Comparison of ENCODE assay signal across 17 cellular contexts in genomic region chr6:44430322-44430721, GRCh38. TPM values are rescaled to one million over a fixed set of nuclear protein-coding genes. Genes with fewer than 3 reads are reported as not detected.
DNase-seq lines count a peak whose midpoint lies in the region; ATAC-seq and TF ChIP-seq lines count a peak whose summit lies in the region.
"Had no signal": no experiment of that assay in that cellular context is flagged by ENCODE, and none has a peak within 500 bp of the region (broad histone marks: within the 10 kb centered on the region; RNA-seq: fewer than 3 reads in every experiment).

No MANE protein-coding gene starts in this region.

- no peak overlapping the region for H3K9ac ChIP-seq in mammary epithelial cell (ENCODE audit: insufficient read depth, low read length)

- no peaks in the 10 kb centered on the region for H3K4me1 ChIP-seq in cardiac muscle cell (ENCODE audit: low read depth)
- H3K4me1 ChIP-seq in heart left ventricle = peaks cover 0 to 36% (median 11%) of the 10 kb centered on the region in 12 donors
- H3K4me1 ChIP-seq in mammary epithelial cell (ENCODE audit: insufficient read depth, low read length) = no peaks in the 10 kb centered on the region
- H3K4me1 ChIP-seq in gastrocnemius medialis = peaks cover 28 to 32% of the 10 kb centered on the region in 2 donors

- 83 to 94% (median 87%) methylated on average over 2 of the region's 2 CpGs for WGBS in heart left ventricle, 4 donors
- 93% methylated on average over 2 of the region's 2 CpGs for WGBS in mammary epithelial cell (ENCODE audit: low coverage, missing lambda C conversion rate)

- H3K36me3 ChIP-seq in cardiac muscle cell (peaks cover 36% of the 10 kb centered on the region), heart left ventricle (peaks cover 0 to 90% (median 68%) of the 10 kb centered on the region in 9 donors), mammary epithelial cell (ENCODE audit: insufficient read depth, low read length) (peaks cover 10% of the 10 kb centered on the region), gastrocnemius medialis (peaks cover 2 to 38% of the 10 kb centered on the region in 2 donors)
- H3K36me3 ChIP-seq: ovary had no signal

- H3K9me3 ChIP-seq in cardiac muscle cell (ENCODE audit: low read depth) = no peaks in the 10 kb centered on the region
- H3K9me3 ChIP-seq in heart left ventricle = no peaks in the 10 kb centered on the region
- H3K9me3 ChIP-seq in mammary epithelial cell (replicated peaks; ENCODE audit: insufficient read depth, low read length) = no peaks in the 10 kb centered on the region
- H3K9me3 ChIP-seq in gastrocnemius medialis = no peaks in the 10 kb centered on the region
- H3K9me3 ChIP-seq: ovary had no signal

- CTCF ChIA-PET in mammary epithelial cell (lab: Charles Lee; ENCODE audit: low non-redundant PET) = no interaction called here

- dilution Hi-C loops in mammary epithelial cell (cut with HindIII; ENCODE audit: low sequenced_read_pairs) = no loop called here

- intact Hi-C loops in heart left ventricle (cut with DNase I) (loop anchor here in 3 of 10 donors (2.0 kb wide), 2 partner anchors 24 to 26 kb away; no protein-coding TSS in a partner anchor), mammary epithelial cell (cut with micrococcal nuclease) (no loop called here), gastrocnemius medialis (cut with DNase I; ENCODE audit: low total_unique reads) (no loop called here)

- H3K79me2 ChIP-seq in mammary epithelial cell (ENCODE audit: insufficient read depth, low read length) = peaks cover 11% of the 10 kb centered on the region

- no peaks in the 10 kb centered on the region for H3K27me3 ChIP-seq in cardiac muscle cell
- H3K27me3 ChIP-seq in heart left ventricle = no peaks in the 10 kb centered on the region
- no peaks in the 10 kb centered on the region for H3K27me3 ChIP-seq in mammary epithelial cell (ENCODE audit: insufficient read depth, low read length)
- H3K27me3 ChIP-seq in gastrocnemius medialis = no peaks in the 10 kb centered on the region
- H3K27me3 ChIP-seq: ovary had no signal

- no peaks in the 10 kb centered on the region for H4K20me1 ChIP-seq in mammary epithelial cell (ENCODE audit: insufficient read depth, low read length)

- H2AFZ ChIP-seq in mammary epithelial cell (ENCODE audit: low read depth, low read length) = no peak overlapping the region

- BruUV-seq in mammary epithelial cell (replicated peaks; lab: Mats Ljungman, UMichigan) = no TSS peak

- no peak for ATAC-seq in heart left ventricle
- ATAC-seq in gastrocnemius medialis = no peak

- TF ChIP-seq CTCF in cardiac muscle cell (IDR thresholded peaks at IDR 0.05; ENCODE audit: low read depth, low read length) (no peak), heart left ventricle (IDR thresholded peaks at IDR 0.05) (no peak), fibroblast of villous mesenchyme (IDR thresholded peaks at IDR 0.05; ENCODE audit: insufficient read depth, low read depth, low read length) (no peak), mammary epithelial cell (conservative IDR thresholded peaks at IDR 0.05 in 1 of 2, IDR thresholded peaks at IDR 0.05 in 1 of 2; ENCODE audit: extremely low read depth in 1 of 2, insufficient read depth in 1 of 2, low read depth in 1 of 2, low read length in 2 of 2) (no peak), gastrocnemius medialis (IDR thresholded peaks at IDR 0.05 in 4 of 5, conservative IDR thresholded peaks at IDR 0.05 in 1 of 5) (no peak)

- in situ Hi-C loops in mammary epithelial cell (cut with MboI; ENCODE audit: low sequenced_read_pairs in 2 of 2) = no loop called here
- in situ Hi-C loops in gastrocnemius medialis (cut with MboI; ENCODE audit: low sequenced_read_pairs in 4 of 4) = no loop called here

- H3K4me2 ChIP-seq in mammary epithelial cell (ENCODE audit: insufficient read depth, low read depth, low read length) = no peak overlapping the region

- peak in 1 of 2 donors; percentile 62 for DNase-seq in cardiac muscle cell (ENCODE audit: low read depth in 1 of 2, low spot score in 1 of 2)
- no peak for DNase-seq in heart left ventricle
- DNase-seq in amniotic epithelial cell (ENCODE audit: low read depth) = peak; percentile 68
- peak; percentile 70 for DNase-seq in fibroblast of villous mesenchyme (ENCODE audit: low read depth)
- no peak for DNase-seq in mammary epithelial cell
- DNase-seq in amniotic stem cell (lab: John Stamatoyannopoulos, UW) = no peak
- no peak for DNase-seq in NCI-H748 (lab: John Stamatoyannopoulos, UW; ENCODE audit: unreplicated experiment)
- DNase-seq in gastrocnemius medialis = no peak
- DNase-seq: 8988T; activated CD4-positive, CD25-positive, alpha-beta regulatory T cell treated with anti-CD3 and anti-CD28 coated beads, Interleukin-2, amount 50 U/mL, for 72 hours; activated T-cell treated with anti-CD3 and anti-CD28 coated beads, Interleukin-2, amount 50 U/mL, for 72 hours; kidney; MM.1S; NCI-H187; right cardiac atrium; stimulated activated CD4-positive, alpha-beta T cell treated with anti-CD3 and anti-CD28 coated beads, Interleukin-15, amount 100 ng/mL, for 24 hours had no signal

- no peak for TF ChIP-seq POLR2A in heart left ventricle (IDR thresholded peaks at IDR 0.05)
- no peak for TF ChIP-seq POLR2A in gastrocnemius medialis (IDR thresholded peaks at IDR 0.05)

- H3K27ac ChIP-seq in cardiac muscle cell (peak overlapping the region; percentile 16), heart left ventricle (no peak overlapping the region), mammary epithelial cell (ENCODE audit: insufficient read depth, low read depth, low read length) (no peak overlapping the region), gastrocnemius medialis (no peak overlapping the region)
- H3K27ac ChIP-seq: ovary had no signal

- H3K4me3 ChIP-seq in cardiac muscle cell = no peak overlapping the region
- no peak overlapping the region for H3K4me3 ChIP-seq in heart left ventricle
- no peak overlapping the region for H3K4me3 ChIP-seq in fibroblast of villous mesenchyme (ENCODE audit: low read depth, low read length)
- no peak overlapping the region for H3K4me3 ChIP-seq in mammary epithelial cell (replicated peaks in 1 of 3; ENCODE audit: insufficient read depth in 1 of 3, low read depth in 2 of 3, low read length in 3 of 3)
- H3K4me3 ChIP-seq in gastrocnemius medialis = no peak overlapping the region
- H3K4me3 ChIP-seq: ovary had no signal

RNA-seq across cellular contexts. Expression of gene CDC5L, which starts 42.8 kb away (rescaled TPM):
- 17.1 and 17.8 TPM in 2 replicates for total RNA-seq in cardiac muscle cell
- 19.6 and 20.3 TPM in 2 replicates for polyA plus RNA-seq in cardiac muscle cell
- total RNA-seq in heart left ventricle = 10 to 100 TPM; 17.3 to 24.8 (median 18.8) TPM
- 10 to 100 TPM in 1 of 2 donors, 1 to 10 TPM in 1; 5.8 to 15.6 TPM for polyA plus RNA-seq in heart left ventricle
- total RNA-seq in fibroblast of villous mesenchyme = 17.7 and 24.2 TPM in 2 replicates
- total RNA-seq in mammary epithelial cell = 10 to 100 TPM; 13.2 to 19.5 TPM
- polyA plus RNA-seq in mammary epithelial cell = 10.2 TPM
- polyA minus RNA-seq in mammary epithelial cell = 4.4 TPM
- 10 to 100 TPM; 26.3 to 30.3 (median 27.7) TPM for total RNA-seq in gastrocnemius medialis

Comparison
In these comparisons a context has a peak if more than half of its experiments do, and no peak if none do; other contexts are left out.
1. DNase-seq: peak in amniotic epithelial cell (single experiment) and fibroblast of villous mesenchyme (single experiment); none in heart left ventricle (0 of 5), mammary epithelial cell (single experiment), amniotic stem cell (single experiment), NCI-H748 (single experiment) and gastrocnemius medialis (0 of 2).